Comparison of ENCODE assay signal across 37 cellular contexts in genomic region chr1:154706851-154707250, GRCh38.
"Had no signal": no experiment of that assay in that cellular context is flagged by ENCODE, and none has a peak within 500 bp of the region (broad histone marks: within the 10 kb centered on the region; RNA-seq: fewer than 3 reads in every experiment).

No MANE protein-coding gene starts in this region.

- H3K27me3 Mint-ChIP-seq: activated naive CD8-positive, alpha-beta T cell treated with anti-CD3 and anti-CD28 coated beads for 36 hours had no signal

- H3K4me3 ChIP-seq: adrenal gland, body of pancreas, breast epithelium had no signal

- H3K27ac ChIP-seq: adrenal gland, body of pancreas, brain microvascular endothelial cell, breast epithelium, VCaP had no signal

- H3K9me3 ChIP-seq: adrenal gland, body of pancreas, breast epithelium had no signal

- H3K27ac Mint-ChIP-seq: activated B cell treated with CpG ODN at 0.5 μM for 24 hours; activated CD4-positive, alpha-beta memory T cell treated with anti-CD3 and anti-CD28 coated beads for 36 hours; activated CD4-positive, alpha-beta T cell treated with anti-CD3 and anti-CD28 coated beads, Interleukin-2, amount 10 ng/mL, durations not matched to agents 24 days and 14 days; activated CD8-positive, alpha-beta T cell treated with anti-CD3 and anti-CD28 coated beads for 36 hours; activated naive CD4-positive, alpha-beta T cell treated with anti-CD3 and anti-CD28 coated beads for 36 hours; activated naive CD4-positive, alpha-beta T cell treated with anti-CD3 and anti-CD28 coated beads, Interleukin-2, amount 50 U/mL, for 72 hours; activated naive CD8-positive, alpha-beta T cell treated with anti-CD3 and anti-CD28 coated beads for 36 hours; activated T-cell treated with anti-CD3 and anti-CD28 coated beads, Interleukin-2, amount 50 U/mL, for 72 hours; activated T-helper 1 cell treated with anti-CD3 and anti-CD28 coated beads, Interleukin-12 subunit alpha, Interleukin-12 subunit beta, Interleukin-2, Interleukin-4 antibody, amounts not matched to agents 30 ng/mL and 10 ng/mL and 1 ng/mL, durations not matched to agents 14 hours and 24 hours and 36 hours; activated T-helper 17 cell treated with anti-CD3 and anti-CD28 coated beads, Interleukin-2, amount 50 U/mL, for 72 hours; T-helper 1 cell treated with Interleukin-12 subunit alpha and Interleukin-12 subunit beta and Interleukin-4 antibody, amounts not matched to agents 30 μg/mL and 1 μg/mL, for 36 hours; T-helper 2 cell treated with Interferon-gamma antibody and Interleukin-4, amounts not matched to agents 5 μg/mL and 100 μg/mL, for 36 hours had no signal

- H3K36me3 ChIP-seq: adrenal gland, brain microvascular endothelial cell, breast epithelium had no signal

- H3K27me3 ChIP-seq: adrenal gland, body of pancreas, breast epithelium had no signal

- H3K36me3 Mint-ChIP-seq: activated CD4-positive, alpha-beta memory T cell treated with anti-CD3 and anti-CD28 coated beads for 36 hours; activated naive CD4-positive, alpha-beta T cell treated with anti-CD3 and anti-CD28 coated beads, Interleukin-2, amount 50 U/mL, for 72 hours; activated naive CD8-positive, alpha-beta T cell treated with anti-CD3 and anti-CD28 coated beads for 36 hours had no signal

- H3K9me3 Mint-ChIP-seq: activated B cell treated with CpG ODN at 0.5 μM for 24 hours; activated CD4-positive, alpha-beta memory T cell treated with anti-CD3 and anti-CD28 coated beads for 36 hours; activated CD4-positive, alpha-beta T cell treated with anti-CD3 and anti-CD28 coated beads, Interleukin-2, amount 10 ng/mL, durations not matched to agents 24 days and 14 days; activated CD8-positive, alpha-beta T cell treated with anti-CD3 and anti-CD28 coated beads for 36 hours; activated naive CD4-positive, alpha-beta T cell treated with anti-CD3 and anti-CD28 coated beads for 36 hours; activated naive CD4-positive, alpha-beta T cell treated with anti-CD3 and anti-CD28 coated beads, Interleukin-2, amount 50 U/mL, for 72 hours; activated naive CD8-positive, alpha-beta T cell treated with anti-CD3 and anti-CD28 coated beads for 36 hours; activated T-cell treated with anti-CD3 and anti-CD28 coated beads, Interleukin-2, amount 50 U/mL, for 4 hours; activated T-cell treated with anti-CD3 and anti-CD28 coated beads, Interleukin-2, amount 50 U/mL, for 72 hours; activated T-helper 1 cell treated with anti-CD3 and anti-CD28 coated beads, Interleukin-12 subunit alpha, Interleukin-12 subunit beta, Interleukin-2, Interleukin-4 antibody, amounts not matched to agents 30 ng/mL and 10 ng/mL and 1 ng/mL, durations not matched to agents 14 hours and 24 hours and 36 hours; activated T-helper 17 cell treated with anti-CD3 and anti-CD28 coated beads, Interleukin-2, amount 50 U/mL, for 72 hours; central memory CD8-positive, alpha-beta T cell; T-helper 1 cell treated with Interleukin-12 subunit alpha and Interleukin-12 subunit beta and Interleukin-4 antibody, amounts not matched to agents 30 μg/mL and 1 μg/mL, for 36 hours; T-helper 2 cell treated with Interferon-gamma antibody and Interleukin-4, amounts not matched to agents 5 μg/mL and 100 μg/mL, for 36 hours had no signal

- H3K4me1 ChIP-seq: adrenal gland, body of pancreas, breast epithelium had no signal

- H3K4me3 Mint-ChIP-seq: activated B cell treated with CpG ODN at 0.5 μM for 24 hours; activated CD4-positive, alpha-beta memory T cell treated with anti-CD3 and anti-CD28 coated beads for 36 hours; activated CD4-positive, alpha-beta T cell treated with anti-CD3 and anti-CD28 coated beads, Interleukin-2, amount 10 ng/mL, durations not matched to agents 24 days and 14 days; activated CD8-positive, alpha-beta T cell treated with anti-CD3 and anti-CD28 coated beads for 36 hours; activated naive CD4-positive, alpha-beta T cell treated with anti-CD3 and anti-CD28 coated beads for 36 hours; activated naive CD8-positive, alpha-beta T cell treated with anti-CD3 and anti-CD28 coated beads for 36 hours; activated T-cell treated with anti-CD3 and anti-CD28 coated beads, Interleukin-2, amount 50 U/mL, for 4 hours; activated T-cell treated with anti-CD3 and anti-CD28 coated beads, Interleukin-2, amount 50 U/mL, for 72 hours; activated T-helper 1 cell treated with anti-CD3 and anti-CD28 coated beads, Interleukin-12 subunit alpha, Interleukin-12 subunit beta, Interleukin-2, Interleukin-4 antibody, amounts not matched to agents 30 ng/mL and 10 ng/mL and 1 ng/mL, durations not matched to agents 14 hours and 24 hours and 36 hours; activated T-helper 17 cell treated with anti-CD3 and anti-CD28 coated beads, Interleukin-2, amount 50 U/mL, for 72 hours; central memory CD8-positive, alpha-beta T cell; T-helper 1 cell treated with Interleukin-12 subunit alpha and Interleukin-12 subunit beta and Interleukin-4 antibody, amounts not matched to agents 30 μg/mL and 1 μg/mL, for 36 hours; T-helper 2 cell treated with Interferon-gamma antibody and Interleukin-4, amounts not matched to agents 5 μg/mL and 100 μg/mL, for 36 hours had no signal

- ATAC-seq: activated CD8-positive, alpha-beta T cell treated with anti-CD3 and anti-CD28 coated beads for 36 hours; activated naive CD4-positive, alpha-beta T cell treated with anti-CD3 and anti-CD28 coated beads, Interleukin-2, amount 50 U/mL, for 72 hours; activated T-cell treated with anti-CD3 and anti-CD28 coated beads, Interleukin-2, amount 50 U/mL, for 4 hours; activated T-cell treated with anti-CD3 and anti-CD28 coated beads, Interleukin-2, amount 50 U/mL, for 72 hours; activated T-helper 17 cell treated with anti-CD3 and anti-CD28 coated beads, Interleukin-2, amount 50 U/mL, for 72 hours; body of pancreas had no signal

- H3K4me1 Mint-ChIP-seq: activated B cell treated with CpG ODN at 0.5 μM for 24 hours; activated naive CD8-positive, alpha-beta T cell treated with anti-CD3 and anti-CD28 coated beads for 36 hours; activated T-helper 17 cell treated with anti-CD3 and anti-CD28 coated beads, Interleukin-2, amount 50 U/mL, for 72 hours; central memory CD8-positive, alpha-beta T cell had no signal

- DNase-seq: activated B cell treated with CpG ODN at 0.5 μM for 24 hours; activated CD4-positive, alpha-beta memory T cell treated with anti-CD3 and anti-CD28 coated beads for 36 hours; activated CD4-positive, alpha-beta T cell treated with anti-CD3 and anti-CD28 coated beads for 4 hours; activated CD4-positive, alpha-beta T cell treated with anti-CD3 and anti-CD28 coated beads, Interleukin-2, amount 10 ng/mL, durations not matched to agents 24 days and 14 days; activated CD4-positive, alpha-beta T cell treated with anti-CD3 and anti-CD28 coated beads, Interleukin-2, amount 50 U/mL, for 1 hour; activated CD4-positive, alpha-beta T cell treated with anti-CD3 and anti-CD28 coated beads, Interleukin-2, amount 50 U/mL, for 4 hours; activated CD4-positive, CD25-positive, alpha-beta regulatory T cell treated with anti-CD3 and anti-CD28 coated beads, Interleukin-2, amount 50 U/mL, for 72 hours; activated CD8-positive, alpha-beta memory T cell treated with anti-CD3 and anti-CD28 coated beads, Interleukin-2, amount 50 U/mL, for 4 hours; activated CD8-positive, alpha-beta T cell treated with anti-CD3 and anti-CD28 coated beads for 36 hours; activated effector memory CD4-positive, alpha-beta T cell treated with anti-CD3 and anti-CD28 coated beads, Interleukin-2, amount 50 U/mL, for 16 hours; activated gamma-delta T cell treated with Interleukin-2 at 50 U/mL for 16 hours; activated naive CD4-positive, alpha-beta T cell; activated naive CD4-positive, alpha-beta T cell treated with anti-CD3 and anti-CD28 coated beads for 36 hours; activated naive CD4-positive, alpha-beta T cell treated with anti-CD3 and anti-CD28 coated beads, Interleukin-2, amount 50 U/mL, for 16 hours; activated naive CD8-positive, alpha-beta T cell treated with anti-CD3 and anti-CD28 coated beads for 36 hours; activated T-cell treated with anti-CD3 and anti-CD28 coated beads for 4 hours; activated T-cell treated with anti-CD3 and anti-CD28 coated beads, Interleukin-2, amount 50 U/mL, for 1 hour; activated T-cell treated with anti-CD3 and anti-CD28 coated beads, Interleukin-2, amount 50 U/mL, for 4 hours; activated T-cell treated with anti-CD3 and anti-CD28 coated beads, Interleukin-2, amount 50 U/mL, for 72 hours; adrenal gland; amniotic stem cell; aorta; body of pancreas; brain microvascular endothelial cell; caudate nucleus; cerebellar nuclear complex; T-helper 1 cell; T-helper 2 cell; T-helper 9 cell had no signal
